ENCODE assay signal across 1 cellular context in the genomic region with DNA sequence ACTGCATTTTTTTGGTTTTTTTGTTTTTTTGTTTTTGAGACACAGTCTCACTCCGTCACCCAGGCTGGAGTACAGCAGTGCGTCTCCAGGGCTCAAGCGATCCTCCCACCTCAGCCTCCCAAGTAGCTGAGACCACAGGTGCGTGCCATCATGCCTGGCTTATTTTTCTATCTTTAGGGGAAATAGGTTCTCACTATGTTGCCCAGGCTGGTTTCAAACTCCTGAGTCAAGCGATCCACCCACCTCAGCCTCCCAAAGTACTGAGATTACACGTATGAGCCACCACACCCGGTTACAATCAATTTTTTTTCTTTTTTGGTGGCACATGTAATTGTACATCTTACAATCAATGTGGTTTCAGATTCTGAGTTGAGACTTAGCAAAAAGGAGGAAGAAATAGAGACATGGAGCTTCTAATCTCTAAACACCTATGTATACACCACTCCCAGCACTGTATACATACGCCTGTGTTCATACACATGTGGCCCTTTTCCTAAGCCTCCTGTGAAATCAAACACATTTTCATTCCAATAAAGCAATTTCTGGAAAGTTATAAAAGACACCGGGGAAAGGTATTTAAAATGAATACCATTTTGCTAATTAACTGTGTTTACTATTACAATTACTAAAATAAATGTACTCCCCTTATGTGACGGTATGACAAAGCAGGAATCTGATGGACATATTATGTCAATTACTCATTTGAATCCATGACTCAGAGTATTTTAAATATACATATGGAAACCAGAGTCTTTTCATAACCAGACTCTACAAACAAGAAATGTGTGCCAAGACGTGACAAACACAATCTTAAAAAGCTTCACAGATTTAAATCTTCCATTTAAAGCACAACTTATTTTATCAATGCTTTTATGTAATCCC.
TF ChIP-seq lines count a peak whose summit lies in the region.

No MANE protein-coding gene starts in this region.

TF ChIP-seq in WTC11, 78 proteins besides CTCF, POLR2A, EP300 and RAD21 (continued from another document):
- TF ChIP-seq, protein P1, sequence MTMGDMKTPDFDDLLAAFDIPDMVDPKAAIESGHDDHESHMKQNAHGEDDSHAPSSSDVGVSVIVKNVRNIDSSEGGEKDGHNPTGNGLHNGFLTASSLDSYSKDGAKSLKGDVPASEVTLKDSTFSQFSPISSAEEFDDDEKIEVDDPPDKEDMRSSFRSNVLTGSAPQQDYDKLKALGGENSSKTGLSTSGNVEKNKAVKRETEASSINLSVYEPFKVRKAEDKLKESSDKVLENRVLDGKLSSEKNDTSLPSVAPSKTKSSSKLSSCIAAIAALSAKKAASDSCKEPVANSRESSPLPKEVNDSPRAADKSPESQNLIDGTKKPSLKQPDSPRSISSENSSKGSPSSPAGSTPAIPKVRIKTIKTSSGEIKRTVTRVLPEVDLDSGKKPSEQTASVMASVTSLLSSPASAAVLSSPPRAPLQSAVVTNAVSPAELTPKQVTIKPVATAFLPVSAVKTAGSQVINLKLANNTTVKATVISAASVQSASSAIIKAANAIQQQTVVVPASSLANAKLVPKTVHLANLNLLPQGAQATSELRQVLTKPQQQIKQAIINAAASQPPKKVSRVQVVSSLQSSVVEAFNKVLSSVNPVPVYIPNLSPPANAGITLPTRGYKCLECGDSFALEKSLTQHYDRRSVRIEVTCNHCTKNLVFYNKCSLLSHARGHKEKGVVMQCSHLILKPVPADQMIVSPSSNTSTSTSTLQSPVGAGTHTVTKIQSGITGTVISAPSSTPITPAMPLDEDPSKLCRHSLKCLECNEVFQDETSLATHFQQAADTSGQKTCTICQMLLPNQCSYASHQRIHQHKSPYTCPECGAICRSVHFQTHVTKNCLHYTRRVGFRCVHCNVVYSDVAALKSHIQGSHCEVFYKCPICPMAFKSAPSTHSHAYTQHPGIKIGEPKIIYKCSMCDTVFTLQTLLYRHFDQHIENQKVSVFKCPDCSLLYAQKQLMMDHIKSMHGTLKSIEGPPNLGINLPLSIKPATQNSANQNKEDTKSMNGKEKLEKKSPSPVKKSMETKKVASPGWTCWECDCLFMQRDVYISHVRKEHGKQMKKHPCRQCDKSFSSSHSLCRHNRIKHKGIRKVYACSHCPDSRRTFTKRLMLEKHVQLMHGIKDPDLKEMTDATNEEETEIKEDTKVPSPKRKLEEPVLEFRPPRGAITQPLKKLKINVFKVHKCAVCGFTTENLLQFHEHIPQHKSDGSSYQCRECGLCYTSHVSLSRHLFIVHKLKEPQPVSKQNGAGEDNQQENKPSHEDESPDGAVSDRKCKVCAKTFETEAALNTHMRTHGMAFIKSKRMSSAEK (CRISPR knock-in tag; IDR thresholded peaks at IDR 0.05; ENCODE audit: borderline replicate concordance) = no peak
- no peak for TF ChIP-seq SMAD4 (CRISPR knock-in tag; IDR thresholded peaks at IDR 0.05)
- no peak for TF ChIP-seq OVOL2 (CRISPR knock-in tag; IDR thresholded peaks at IDR 0.05; ENCODE audit: borderline replicate concordance)
- no peak for TF ChIP-seq ETV6 (CRISPR knock-in tag; IDR thresholded peaks at IDR 0.05)
